ENCODE assay signal across 19 cellular contexts in genomic region chr7:143394068-143394467, GRCh38. TPM values are rescaled to one million over a fixed set of nuclear protein-coding genes. Genes with fewer than 3 reads are reported as not detected.
DNase-seq lines count a peak whose midpoint lies in the region; ATAC-seq, FAIRE-seq and TF ChIP-seq lines count a peak whose summit lies in the region.
"Had no signal": no experiment of that assay in that cellular context is flagged by ENCODE, and none has a peak within 500 bp of the region (broad histone marks: within the 10 kb centered on the region; RNA-seq: fewer than 3 reads in every experiment).

No MANE protein-coding gene starts in this region.

- H3K27me3 ChIP-seq in CD8-positive, alpha-beta T cell (ENCODE audit: insufficient read depth, low read length): no peaks in the 10 kb centered on the region
- H3K27me3 ChIP-seq in K562 (ENCODE audit: control insufficient read depth in 2 of 2, insufficient read depth in 2 of 2, low read length in 2 of 2) (peaks cover 25 to 58% of the 10 kb centered on the region in 2 experiments; a peak in 4 of 5 replicates), neural progenitor cell (no peaks in the 10 kb centered on the region), A673 (replicated peaks; ENCODE audit: insufficient read depth, low read depth, low read length, poor library complexity) (no peaks in the 10 kb centered on the region)
- H3K27me3 ChIP-seq: SJSA1 had no signal

- TF ChIP-seq RAD21 in K562 (CRISPR knock-in tag; conservative IDR thresholded peaks at IDR 0.05 in 1 of 2, IDR thresholded peaks at IDR 0.05 in 1 of 2): no peak

- no peak for DNase-seq in CD8-positive, alpha-beta T cell
- peak in 1 of 4 experiments; percentile 26 for DNase-seq in K562 (ENCODE audit: extremely low read depth in 1 of 4, low spot score in 3 of 4)
- no peak for DNase-seq in neural progenitor cell (ENCODE audit: low spot score)
- no peak for DNase-seq in amygdala (lab: John Stamatoyannopoulos, UW)
- no peak for DNase-seq in NCI-H1417 (lab: John Stamatoyannopoulos, UW)
- DNase-seq in A673 (ENCODE audit: low spot score): no peak
- DNase-seq: BE2C, DMS 273 treated with DMSO at 0.1 percent for 48 hours, NCI-H1436 treated with DMSO at 0.1 percent for 48 hours, NCI-H2227 treated with DMSO at 0.1 percent for 48 hours, NCI-H526 treated with DMSO at 0.1 percent for 48 hours had no signal

- intact Hi-C loops in CD8-positive, alpha-beta T cell (cut with DNase I, micrococcal nuclease): no loop called here
- intact Hi-C loops in K562 (cut with micrococcal nuclease): no loop called here
- intact Hi-C loops in A673 (cut with micrococcal nuclease; ENCODE audit: unreplicated experiment): no loop called here

- H3F3A ChIP-seq in neural progenitor cell (ENCODE audit: low read depth): no peaks in the 10 kb centered on the region

- H3K4me2 ChIP-seq in K562 (ENCODE audit: insufficient read depth, low read length) (no peak overlapping the region), neural progenitor cell (no peak overlapping the region)

- H3K4me3 ChIP-seq in CD8-positive, alpha-beta T cell (ENCODE audit: low read depth, low read length): no peak overlapping the region
- no peak overlapping the region for H3K4me3 ChIP-seq in HEK293 (ENCODE audit: low read depth, low read length)
- H3K4me3 ChIP-seq in K562: no peak overlapping the region
- H3K4me3 ChIP-seq in neural progenitor cell: no peak overlapping the region
- no peak overlapping the region for H3K4me3 ChIP-seq in A673 (ENCODE audit: low read depth, low read length, poor library complexity, severe bottlenecking)
- H3K4me3 ChIP-seq: SJSA1 had no signal

- no peak for TF ChIP-seq EP300 in K562 (IDR thresholded peaks at IDR 0.05; ENCODE audit: low read length)

- peaks cover 5% of the 10 kb centered on the region for H3K4me1 ChIP-seq in CD8-positive, alpha-beta T cell (ENCODE audit: insufficient read depth, low read length)
- H3K4me1 ChIP-seq in HEK293 (ENCODE audit: control insufficient read depth, insufficient read depth, low read length) (no peaks in the 10 kb centered on the region), K562 (replicated peaks in 1 of 2; ENCODE audit: control insufficient read depth in 2 of 2, insufficient read depth in 2 of 2, low read length in 2 of 2) (peaks cover 0 to 12% of the 10 kb centered on the region in 2 experiments; a peak in 2 of 5 replicates), neural progenitor cell (no peaks in the 10 kb centered on the region), A673 (ENCODE audit: insufficient read depth, low read length, poor library complexity, severe bottlenecking) (no peaks in the 10 kb centered on the region)

- H3K4me1 Mint-ChIP-seq in CD8-positive, alpha-beta T cell (ENCODE audit: low read depth): peaks cover 28% of the 10 kb centered on the region
- peaks cover 5% of the 10 kb centered on the region for H3K4me1 Mint-ChIP-seq in neural progenitor cell

- no peak overlapping the region for H3K9ac ChIP-seq in K562 (ENCODE audit: insufficient read depth in 1 of 2, low read depth in 2 of 2, low read length in 2 of 2)
- no peak overlapping the region for H3K9ac ChIP-seq in neural progenitor cell

- peaks cover 87% of the 10 kb centered on the region for H3K36me3 Mint-ChIP-seq in CD8-positive, alpha-beta T cell
- H3K36me3 Mint-ChIP-seq in neural progenitor cell: peaks cover 25% of the 10 kb centered on the region
- H3K36me3 Mint-ChIP-seq: IgD-negative memory B cell had no signal

- H3K27ac ChIP-seq in CD8-positive, alpha-beta T cell (ENCODE audit: low read depth, low read length): no peak overlapping the region
- H3K27ac ChIP-seq in HEK293 (ENCODE audit: extremely low read depth, low read depth, low read length) (no peak overlapping the region), K562 (ENCODE audit: extremely low read depth, low read depth, low read length) (no peak overlapping the region), neural progenitor cell (no peak overlapping the region), A673 (ENCODE audit: low read depth, low read length, poor library complexity, severe bottlenecking) (no peak overlapping the region)
- H3K27ac ChIP-seq: SJSA1 had no signal

- H2AFZ ChIP-seq in K562 (ENCODE audit: low read depth, low read length): no peak overlapping the region
- no peak overlapping the region for H2AFZ ChIP-seq in neural progenitor cell (replicated peaks)

- H3K27me3 Mint-ChIP-seq in CD8-positive, alpha-beta T cell (ENCODE audit: low read depth): no peaks in the 10 kb centered on the region
- peaks cover 8% of the 10 kb centered on the region for H3K27me3 Mint-ChIP-seq in neural progenitor cell (ENCODE audit: insufficient read depth, low read depth)
- H3K27me3 Mint-ChIP-seq: IgD-negative memory B cell had no signal

- CTCF ChIA-PET in CD8-positive, alpha-beta T cell (lab: Charles Lee): interaction anchor here (1.1 to 1.3 kb wide), 3 partner anchors 23 to 153 kb away, joined by 3 to 4 read pairs (median 4); no protein-coding TSS in a partner anchor
- CTCF ChIA-PET in HEK293 (lab: Yijun Ruan, JAX): interaction anchor here (0.6 to 2.2 kb wide), 4 partner anchors 10 to 69 kb away, joined by 3 to 7 read pairs (median 5); no protein-coding TSS in a partner anchor
- CTCF ChIA-PET in K562 (lab: Yijun Ruan, JAX; ENCODE audit: low intra/inter-chr PET ratio): no interaction called here
- CTCF ChIA-PET in A673 (lab: Charles Lee): no interaction called here

- WGBS in K562 (ENCODE audit: insufficient coverage, low coverage, missing lambda C conversion rate): 19% methylated on average over 6 of the region's 6 CpGs

- POLR2A ChIA-PET in CD8-positive, alpha-beta T cell (lab: Charles Lee): interaction anchor here (1.2 to 2.1 kb wide), 4 partner anchors 10 to 19 kb away, joined by 3 to 8 read pairs (median 8); no protein-coding TSS in a partner anchor
- POLR2A ChIA-PET in HEK293 (lab: Yijun Ruan, JAX): interaction anchor here (1.6 to 2.4 kb wide), 3 partner anchors 10 to 13 kb away, joined by 6 to 10 read pairs (median 7); no protein-coding TSS in a partner anchor
- POLR2A ChIA-PET in K562 (lab: Yijun Ruan, JAX): interaction anchor here (0.9 to 9.7 kb wide), 6 partner anchors 10 to 41 kb away, joined by 4 to 131 read pairs (median 6); partner anchors contain the start of genes EPHA1 and ZYX
- POLR2A ChIA-PET in A673 (lab: Charles Lee; ENCODE audit: low non-redundant PET): no interaction called here

- H3K9me3 ChIP-seq in CD8-positive, alpha-beta T cell (ENCODE audit: low read length): no peaks in the 10 kb centered on the region
- no peaks in the 10 kb centered on the region for H3K9me3 ChIP-seq in HEK293 (ENCODE audit: control insufficient read depth, insufficient read depth, low read depth, low read length)
- H3K9me3 ChIP-seq in K562 (replicated peaks; ENCODE audit: control insufficient read depth, insufficient read depth, low read depth, low read length): no peaks in the 10 kb centered on the region
- no peaks in the 10 kb centered on the region for H3K9me3 ChIP-seq in neural progenitor cell (ENCODE audit: low read depth)
- no peaks in the 10 kb centered on the region for H3K9me3 ChIP-seq in A673 (ENCODE audit: low read depth, low read length, poor library complexity, severe bottlenecking)
- H3K9me3 ChIP-seq: BE2C, SJSA1 had no signal

- peak overlapping the region; percentile 66 for H3K27ac Mint-ChIP-seq in CD8-positive, alpha-beta T cell
- peak overlapping the region; percentile 66 for H3K27ac Mint-ChIP-seq in neural progenitor cell
- H3K27ac Mint-ChIP-seq: IgD-negative memory B cell had no signal

- in situ Hi-C loops in K562 (cut with MboI): no loop called here

- BruUV-seq in K562 (replicated peaks; lab: Mats Ljungman, UMichigan): no TSS peak
- no TSS peak for BruUV-seq in A673 (replicated peaks; lab: Mats Ljungman, UMichigan)

- no peak for ATAC-seq in CD8-positive, alpha-beta T cell
- ATAC-seq in K562 (no peak), GM18517 (IDR thresholded peaks at IDR 0.05; ENCODE audit: unreplicated experiment) (no peak)

- peaks cover 34% of the 10 kb centered on the region for H3K36me3 ChIP-seq in CD8-positive, alpha-beta T cell (ENCODE audit: insufficient read depth, low read length)
- H3K36me3 ChIP-seq in HEK293 (ENCODE audit: control insufficient read depth in 2 of 2, insufficient read depth in 1 of 2, low read length in 2 of 2) (peaks cover 0 to 35% of the 10 kb centered on the region in 2 experiments; a peak in 1 of 3 replicates), K562 (ENCODE audit: control insufficient read depth, insufficient read depth, low read length) (peaks cover 27% of the 10 kb centered on the region; the same call in 2 of the 3 replicates), neural progenitor cell (no peaks in the 10 kb centered on the region), A673 (ENCODE audit: insufficient read depth, low read length, poor library complexity, severe bottlenecking) (peaks cover 14% of the 10 kb centered on the region)

- H3K79me2 ChIP-seq in K562 (ENCODE audit: control insufficient read depth, insufficient read depth, low read length) (no peaks in the 10 kb centered on the region), neural progenitor cell (ENCODE audit: low read depth) (no peaks in the 10 kb centered on the region)

- TF ChIP-seq CTCF in CD8-positive, alpha-beta T cell (IDR thresholded peaks at IDR 0.05): no peak
- TF ChIP-seq CTCF in HEK293 (tag by site-specific recombination; IDR thresholded peaks at IDR 0.05) (no peak), K562 (IDR thresholded peaks at IDR 0.05 in 2 of 3, conservative IDR thresholded peaks at IDR 0.05 in 1 of 3; ENCODE audit: insufficient read depth in 2 of 3, low read depth in 1 of 3, low read length in 3 of 3) (no peak), neural progenitor cell (IDR thresholded peaks at IDR 0.05) (no peak), A673 (conservative IDR thresholded peaks at IDR 0.05; ENCODE audit: low read depth, low read length) (no peak)

- no peaks in the 10 kb centered on the region for H3K9me3 Mint-ChIP-seq in CD8-positive, alpha-beta T cell
- H3K9me3 Mint-ChIP-seq in neural progenitor cell: peaks cover 4% of the 10 kb centered on the region

- TF ChIP-seq POLR2A in K562 (conservative IDR thresholded peaks at IDR 0.05): no peak

- peaks cover 25% of the 10 kb centered on the region for H4K20me1 ChIP-seq in K562 (replicated peaks; ENCODE audit: control insufficient read depth, insufficient read depth, low read length)
- peaks cover 8% of the 10 kb centered on the region for H4K20me1 ChIP-seq in neural progenitor cell (ENCODE audit: low read depth)

- no peak overlapping the region for H3K4me3 Mint-ChIP-seq in CD8-positive, alpha-beta T cell
- H3K4me3 Mint-ChIP-seq in neural progenitor cell: no peak overlapping the region
- H3K4me3 Mint-ChIP-seq: IgD-negative memory B cell had no signal

- FAIRE-seq in K562 (lab: Jason Lieb, UNC): peak; percentile 6

- peaks cover 5% of the 10 kb centered on the region for H3K9me1 ChIP-seq in K562 (ENCODE audit: control insufficient read depth, insufficient read depth, low read length)

RNA-seq across cellular contexts. Expression of gene ZYX, which starts 12.9 kb away (rescaled TPM):
- total RNA-seq in CD8-positive, alpha-beta T cell: 100 to 1,000 TPM; 107 to 111 TPM
- 38.7 and 99.5 TPM in 2 replicates for total RNA-seq in K562 (2011; cell fraction: chromatin; rRNA removed; ENCODE audit: low replicate concordance)
- 54.7 and 66.9 TPM in 2 replicates for total RNA-seq in K562 (2011; cell fraction: nucleolus; rRNA removed)
- total RNA-seq in K562 (2011; cell fraction: nucleoplasm; rRNA removed): 41.5 and 64.4 TPM in 2 replicates
- total RNA-seq in K562 (2014; rRNA removed): 26.9 and 37.8 TPM in 2 replicates
- 9.2 and 11.5 TPM in 2 replicates for total RNA-seq in K562 (2014; rRNA removed; fragmentation: Illumina TruSeq; extraction: Trizol)
- 15.7 and 17.3 TPM in 2 replicates for total RNA-seq in K562 (2015; rRNA removed; fragmentation: Illumina TruSeq; extraction: Trizol)
- total RNA-seq in K562 (2021): 114 and 130 TPM in 2 replicates
- 9.0 and 18.5 TPM in 2 replicates for polyA plus RNA-seq in K562 (2011; rRNA removed)
- polyA plus RNA-seq in K562 (2011; cell fraction: cytosol; rRNA removed): 15.7 and 26.2 TPM in 2 replicates
- 53.7 and 98.4 TPM in 2 replicates for polyA plus RNA-seq in K562 (2011; cell fraction: nucleus; rRNA removed)
- polyA plus RNA-seq in K562 (2012): 141 and 252 TPM in 2 replicates
- polyA plus RNA-seq in K562 (2014; fragmentation: Illumina TruSeq; extraction: Trizol): 81.7 and 116 TPM in 2 replicates
- polyA plus RNA-seq in K562 (2014; fragmentation: Nextera tagmentation; extraction: Ambion mirVana): 1 to 10 TPM; 1.8 to 3.1 TPM
- polyA plus RNA-seq in K562 (2014; rRNA removed): 30.0 and 35.0 TPM in 2 replicates
- 8.3 and 9.5 TPM in 2 replicates for polyA minus RNA-seq in K562 (2011; rRNA and poly(A)+ RNA removed)
- polyA minus RNA-seq in K562 (2011; cell fraction: cytosol; rRNA and poly(A)+ RNA removed): 57.5 and 83.9 TPM in 2 replicates
- 35.4 and 38.0 TPM in 2 replicates for polyA minus RNA-seq in K562 (2011; cell fraction: nucleus; rRNA and poly(A)+ RNA removed)
- 5.2 and 21.5 TPM in 2 replicates for total RNA-seq in neural progenitor cell (ENCODE audit: low replicate concordance)
- 130 and 132 TPM in 2 replicates for total RNA-seq in A673 (2021)

RNA-seq across cellular contexts. Expression of gene EPHA1, which starts 14.6 kb away (rescaled TPM):
- 10 to 100 TPM in 1 of 2 experiments, 1 to 10 TPM in 1; 8.3 to 13.1 TPM for total RNA-seq in CD8-positive, alpha-beta T cell
- total RNA-seq in K562 (2011; cell fraction: chromatin; rRNA removed; ENCODE audit: low replicate concordance): 0.37 TPM in 1 of 2 replicates, not detected in the other
- 0.26 and 0.67 TPM in 2 replicates for total RNA-seq in K562 (2011; cell fraction: nucleolus; rRNA removed)
- total RNA-seq in K562 (2011; cell fraction: nucleoplasm; rRNA removed): 0.37 TPM in 1 of 2 replicates, not detected in the other
- total RNA-seq in K562 (2014; rRNA removed) (not detected in 2 replicates), K562 (2014; rRNA removed; fragmentation: Illumina TruSeq; extraction: Trizol) (not detected in 2 replicates), K562 (2015; rRNA removed; fragmentation: Illumina TruSeq; extraction: Trizol) (not detected in 2 replicates), K562 (2021) (0.22 and 0.25 TPM in 2 replicates), neural progenitor cell (ENCODE audit: low replicate concordance) (4.1 and 6.0 TPM in 2 replicates), A673 (2021) (1.2 and 1.7 TPM in 2 replicates)
- polyA plus RNA-seq in K562 (2011; rRNA removed) (0.07 and 0.32 TPM in 2 replicates), K562 (2014; fragmentation: Illumina TruSeq; extraction: Trizol) (not detected in 2 replicates), K562 (2014; fragmentation: Nextera tagmentation; extraction: Ambion mirVana) (not detected), K562 (2014; rRNA removed) (0.05 and 0.57 TPM in 2 replicates)
- 0.03 and 0.39 TPM in 2 replicates for polyA plus RNA-seq in K562 (2011; cell fraction: cytosol; rRNA removed)
- 0.25 and 1.1 TPM in 2 replicates for polyA plus RNA-seq in K562 (2011; cell fraction: nucleus; rRNA removed)
- polyA plus RNA-seq in K562 (2012): 2.7 and 3.5 TPM in 2 replicates
- 0.14 TPM in 1 of 2 replicates, not detected in the other for polyA minus RNA-seq in K562 (2011; rRNA and poly(A)+ RNA removed)
- polyA minus RNA-seq in K562 (2011; cell fraction: cytosol; rRNA and poly(A)+ RNA removed): not detected in 2 replicates
- 0.54 TPM in 1 of 2 replicates, not detected in the other for polyA minus RNA-seq in K562 (2011; cell fraction: nucleus; rRNA and poly(A)+ RNA removed)
- total RNA-seq: Daoy, H4, SJSA1 had no signal

RNA-seq across cellular contexts. Expression of gene FAM131B, which starts 31.6 kb away (rescaled TPM):
- total RNA-seq in CD8-positive, alpha-beta T cell: under 1 TPM; 0.30 to 0.36 TPM
- 0.07 TPM in 1 of 2 replicates, not detected in the other for total RNA-seq in K562 (2011; cell fraction: chromatin; rRNA removed; ENCODE audit: low replicate concordance)
- total RNA-seq in K562 (2011; cell fraction: nucleolus; rRNA removed): not detected in 2 replicates
- total RNA-seq in K562 (2011; cell fraction: nucleoplasm; rRNA removed): not detected in 2 replicates
- not detected in 2 replicates for total RNA-seq in K562 (2014; rRNA removed)
- not detected in 2 replicates for total RNA-seq in K562 (2014; rRNA removed; fragmentation: Illumina TruSeq; extraction: Trizol)
- not detected in 2 replicates for total RNA-seq in K562 (2015; rRNA removed; fragmentation: Illumina TruSeq; extraction: Trizol)
- total RNA-seq in K562 (2021): 0.04 TPM in 2 replicates
- 0.03 and 0.11 TPM in 2 replicates for polyA plus RNA-seq in K562 (2011; rRNA removed)
- polyA plus RNA-seq in K562 (2011; cell fraction: cytosol; rRNA removed): not detected in 2 replicates
- 0.09 TPM in 1 of 2 replicates, not detected in the other for polyA plus RNA-seq in K562 (2011; cell fraction: nucleus; rRNA removed)
- 0.03 TPM in 2 replicates for polyA plus RNA-seq in K562 (2012)
- not detected in 2 replicates for polyA plus RNA-seq in K562 (2014; fragmentation: Illumina TruSeq; extraction: Trizol)
- polyA plus RNA-seq in K562 (2014; fragmentation: Nextera tagmentation; extraction: Ambion mirVana): not detected
- polyA plus RNA-seq in K562 (2014; rRNA removed): not detected in 2 replicates
- not detected in 2 replicates for polyA minus RNA-seq in K562 (2011; rRNA and poly(A)+ RNA removed)
- 0.29 TPM in 1 of 2 replicates, not detected in the other for polyA minus RNA-seq in K562 (2011; cell fraction: cytosol; rRNA and poly(A)+ RNA removed)
- 0.33 TPM in 1 of 2 replicates, not detected in the other for polyA minus RNA-seq in K562 (2011; cell fraction: nucleus; rRNA and poly(A)+ RNA removed)
- total RNA-seq in neural progenitor cell (ENCODE audit: low replicate concordance): 20.1 and 46.5 TPM in 2 replicates
- 1.8 and 1.9 TPM in 2 replicates for total RNA-seq in A673 (2021)

RNA-seq across cellular contexts. Expression of gene TAS2R60, which starts 49.2 kb away (rescaled TPM):
- total RNA-seq in CD8-positive, alpha-beta T cell: not detected
- total RNA-seq in K562 (2011; cell fraction: chromatin; rRNA removed; ENCODE audit: low replicate concordance): 1.6 and 5.5 TPM in 2 replicates
- total RNA-seq in K562 (2011; cell fraction: nucleolus; rRNA removed): 1.0 and 1.1 TPM in 2 replicates
- 0.88 and 3.2 TPM in 2 replicates for total RNA-seq in K562 (2011; cell fraction: nucleoplasm; rRNA removed)
- total RNA-seq in K562 (2014; rRNA removed) (not detected in 2 replicates), K562 (2014; rRNA removed; fragmentation: Illumina TruSeq; extraction: Trizol) (not detected in 2 replicates), K562 (2015; rRNA removed; fragmentation: Illumina TruSeq; extraction: Trizol) (not detected in 2 replicates), K562 (2021) (not detected in 2 replicates), neural progenitor cell (ENCODE audit: low replicate concordance) (not detected in 2 replicates), A673 (2021) (not detected in 2 replicates)
- polyA plus RNA-seq in K562 (2011; rRNA removed) (0.08 TPM in 2 replicates), K562 (2014; fragmentation: Illumina TruSeq; extraction: Trizol) (not detected in 2 replicates), K562 (2014; fragmentation: Nextera tagmentation; extraction: Ambion mirVana) (not detected), K562 (2014; rRNA removed) (0.28 TPM in 1 of 2 replicates, not detected in the other)
- polyA plus RNA-seq in K562 (2011; cell fraction: cytosol; rRNA removed): not detected in 2 replicates
- 0.33 and 0.53 TPM in 2 replicates for polyA plus RNA-seq in K562 (2011; cell fraction: nucleus; rRNA removed)
- polyA plus RNA-seq in K562 (2012): 0.08 and 0.14 TPM in 2 replicates
- polyA minus RNA-seq in K562 (2011; rRNA and poly(A)+ RNA removed): 0.27 and 0.46 TPM in 2 replicates
- not detected in 2 replicates for polyA minus RNA-seq in K562 (2011; cell fraction: cytosol; rRNA and poly(A)+ RNA removed)
- 0.54 and 0.67 TPM in 2 replicates for polyA minus RNA-seq in K562 (2011; cell fraction: nucleus; rRNA and poly(A)+ RNA removed)
- total RNA-seq: Daoy, H4, HT-29, SJSA1 had no signal
- polyA plus RNA-seq: AG04450, IgD-negative memory B cell had no signal

Comparison
In these comparisons a context has a peak if more than half of its experiments do, and no peak if none do; other contexts are left out.
1. CTCF ChIA-PET loops: an anchor here in CD8-positive, alpha-beta T cell (1.1 to 1.3 kb wide) and HEK293 (0.6 to 2.2 kb wide); none called in K562 and A673.